ENCODE assay signal across 8 cellular contexts in the genomic region with DNA sequence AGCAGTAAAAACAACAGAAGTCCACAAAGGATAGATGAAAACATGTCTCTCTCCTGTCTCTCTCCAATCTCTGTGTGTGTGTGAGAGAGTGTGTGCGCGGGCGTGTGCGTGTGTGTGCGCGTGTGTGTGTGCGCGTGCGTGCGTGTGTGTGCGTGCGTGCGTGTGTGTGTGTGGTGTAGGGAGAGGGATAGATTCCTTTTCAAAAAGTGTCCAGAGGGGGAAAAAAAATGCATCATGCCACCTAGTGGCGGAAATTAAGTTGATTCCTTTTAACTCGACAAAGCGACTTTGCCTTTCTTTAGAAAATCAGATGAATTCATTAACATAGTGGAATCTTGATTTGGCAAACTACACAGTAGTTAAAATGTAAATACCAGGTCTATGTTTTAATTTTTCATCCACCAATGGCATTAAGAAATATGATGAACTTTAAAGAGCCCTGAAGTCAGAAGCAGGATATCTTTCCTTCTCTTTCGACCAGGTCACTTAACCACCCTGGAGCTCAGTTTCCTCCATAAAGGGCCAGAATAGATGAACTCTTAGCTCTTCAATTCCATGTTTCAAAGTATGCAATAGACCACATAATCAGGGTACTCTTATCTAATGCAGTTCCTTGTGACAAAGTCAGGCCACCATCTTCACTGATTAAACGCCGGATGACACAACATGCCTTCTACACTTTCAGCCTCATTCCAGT.
DNase-seq lines count a peak whose midpoint lies in the region; ATAC-seq and TF ChIP-seq lines count a peak whose summit lies in the region.

No MANE protein-coding gene starts in this region.

- CTCF ChIA-PET in Calu3 (lab: Charles Lee) = no interaction called here

- ATAC-seq in GM21723 (IDR thresholded peaks at IDR 0.05; ENCODE audit: unreplicated experiment) = peak; percentile 60
- ATAC-seq in GM21576 (IDR thresholded peaks at IDR 0.05; ENCODE audit: unreplicated experiment) = no peak

- intact Hi-C loops in Calu3 (cut with micrococcal nuclease; ENCODE audit: unreplicated experiment) = loop anchor here (2.0 kb wide), 2 partner anchors 116 to 616 kb away; no protein-coding TSS in a partner anchor
- intact Hi-C loops in activated T-helper 2 cell treated with anti-CD3 and anti-CD28 coated beads, Interferon-gamma antibody, Interleukin-2, Interleukin-4, amounts not matched to agents 10 μg/mL and 5 μg/mL and 100 μg/mL, durations not matched to agents 14 hours and 24 hours and 36 hours (cut with micrococcal nuclease) = no loop called here

- TF ChIP-seq CTCF in Calu3 (IDR thresholded peaks at IDR 0.05; ENCODE audit: unreplicated experiment) (no peak), WI38 (IDR thresholded peaks at IDR 0.05; ENCODE audit: low read depth, low read length) (peak; percentile 37; the same call in 1 of the 2 replicates)

- BruUV-seq in Calu3 (replicated peaks; lab: Mats Ljungman, UMichigan) = no TSS peak

- H3K4me3 Mint-ChIP-seq in Calu3 (ENCODE audit: low read depth, unreplicated experiment) = peak overlapping the region; percentile 76
- H3K4me3 Mint-ChIP-seq in activated T-helper 2 cell treated with anti-CD3 and anti-CD28 coated beads, Interferon-gamma antibody, Interleukin-2, Interleukin-4, amounts not matched to agents 10 μg/mL and 5 μg/mL and 100 μg/mL, durations not matched to agents 14 hours and 24 hours and 36 hours (ENCODE audit: low read depth) = no peak overlapping the region

- H3K36me3 Mint-ChIP-seq in Calu3 (ENCODE audit: insufficient read depth, unreplicated experiment) = peaks cover 6% of the 10 kb centered on the region
- no peaks in the 10 kb centered on the region for H3K36me3 Mint-ChIP-seq in activated T-helper 2 cell treated with anti-CD3 and anti-CD28 coated beads, Interferon-gamma antibody, Interleukin-2, Interleukin-4, amounts not matched to agents 10 μg/mL and 5 μg/mL and 100 μg/mL, durations not matched to agents 14 hours and 24 hours and 36 hours (ENCODE audit: low read depth)

- H3K27me3 Mint-ChIP-seq in Calu3 (ENCODE audit: unreplicated experiment) = no peaks in the 10 kb centered on the region
- H3K27me3 Mint-ChIP-seq in activated T-helper 2 cell treated with anti-CD3 and anti-CD28 coated beads, Interferon-gamma antibody, Interleukin-2, Interleukin-4, amounts not matched to agents 10 μg/mL and 5 μg/mL and 100 μg/mL, durations not matched to agents 14 hours and 24 hours and 36 hours (ENCODE audit: low read depth) = peaks cover 12% of the 10 kb centered on the region

- peak; percentile 50 for DNase-seq in Calu3
- peak; percentile 63 for DNase-seq in NCI-H146 treated with DMSO at 0.1 percent for 48 hours (lab: John Stamatoyannopoulos, UW; ENCODE audit: unreplicated experiment)
- peak; percentile 17 for DNase-seq in germinal center (ENCODE audit: low spot score)
- peak; percentile 45 for DNase-seq in occipital lobe (lab: John Stamatoyannopoulos, UW)
- no peak for DNase-seq in activated T-helper 2 cell treated with anti-CD3 and anti-CD28 coated beads, Interferon-gamma antibody, Interleukin-2, Interleukin-4, amounts not matched to agents 10 μg/mL and 5 μg/mL and 100 μg/mL, durations not matched to agents 14 hours and 24 hours and 36 hours (ENCODE audit: low spot score)

- H3K9me3 Mint-ChIP-seq in Calu3 (ENCODE audit: low read depth, unreplicated experiment) = no peaks in the 10 kb centered on the region
- H3K9me3 Mint-ChIP-seq in activated T-helper 2 cell treated with anti-CD3 and anti-CD28 coated beads, Interferon-gamma antibody, Interleukin-2, Interleukin-4, amounts not matched to agents 10 μg/mL and 5 μg/mL and 100 μg/mL, durations not matched to agents 14 hours and 24 hours and 36 hours = no peaks in the 10 kb centered on the region

- H3K4me3 ChIP-seq in WI38 (ENCODE audit: low read depth, low read length) = peak overlapping the region; percentile 38; the same call in 1 of the 2 replicates

- no peaks in the 10 kb centered on the region for H3K4me1 Mint-ChIP-seq in Calu3 (ENCODE audit: low read depth, unreplicated experiment)
- H3K4me1 Mint-ChIP-seq in activated T-helper 2 cell treated with anti-CD3 and anti-CD28 coated beads, Interferon-gamma antibody, Interleukin-2, Interleukin-4, amounts not matched to agents 10 μg/mL and 5 μg/mL and 100 μg/mL, durations not matched to agents 14 hours and 24 hours and 36 hours (ENCODE audit: low read depth) = peaks cover 4% of the 10 kb centered on the region

- H3K27ac Mint-ChIP-seq in Calu3 (ENCODE audit: unreplicated experiment) = no peak overlapping the region
- H3K27ac Mint-ChIP-seq in activated T-helper 2 cell treated with anti-CD3 and anti-CD28 coated beads, Interferon-gamma antibody, Interleukin-2, Interleukin-4, amounts not matched to agents 10 μg/mL and 5 μg/mL and 100 μg/mL, durations not matched to agents 14 hours and 24 hours and 36 hours = no peak overlapping the region
